In the genomic region with DNA sequence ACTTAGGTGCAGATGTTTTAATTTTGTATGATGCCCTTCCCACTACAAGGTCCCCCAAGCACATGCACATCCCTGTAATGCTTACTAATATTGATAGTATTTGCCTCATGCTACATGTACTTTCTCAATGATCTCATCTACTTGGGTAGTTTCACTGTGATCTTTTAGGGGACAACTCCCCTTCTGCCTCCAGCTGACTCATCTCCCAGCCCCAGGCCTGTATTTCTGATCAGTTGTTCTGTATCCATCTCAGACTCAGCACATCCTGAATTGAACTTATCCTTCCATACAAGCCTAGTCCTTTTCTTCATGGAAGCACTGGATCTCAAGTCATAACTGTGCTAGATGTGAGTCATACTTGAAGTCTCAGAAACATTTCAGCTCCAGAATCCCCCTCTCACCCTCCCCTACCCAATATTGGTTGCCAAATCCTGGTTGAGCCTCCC, we compare ENCODE assay signal across 8 cellular contexts. TPM values are rescaled to one million over a fixed set of nuclear protein-coding genes. Genes with fewer than 3 reads are reported as not detected.
DNase-seq lines count a peak whose midpoint lies in the region; ATAC-seq and TF ChIP-seq lines count a peak whose summit lies in the region.

No MANE protein-coding gene starts in this region.

- no peak for ATAC-seq in left ventricle myocardium superior

- TF ChIP-seq POLR2A in NB4 (IDR thresholded peaks at IDR 0.05; ENCODE audit: extremely low read depth, insufficient read length): no peak

- peaks cover 24% of the 10 kb centered on the region for H3K4me1 Mint-ChIP-seq in HFFc6 (ENCODE audit: low read depth)

- peak overlapping the region; percentile 73 for H3K27ac Mint-ChIP-seq in HFFc6

- H3K4me3 Mint-ChIP-seq in HFFc6: peak overlapping the region; percentile 11; the same call in 1 of the 2 replicates

- H3K36me3 ChIP-seq in H7 (replicated peaks; ENCODE audit: control insufficient read depth, insufficient read depth, low read length): no peaks in the 10 kb centered on the region

- H3K27me3 ChIP-seq in H7 (ENCODE audit: control insufficient read depth, insufficient read depth, low read length): no peaks in the 10 kb centered on the region

- TF ChIP-seq CTCF in HFFc6 (IDR thresholded peaks at IDR 0.05) (no peak), NB4 (IDR thresholded peaks at IDR 0.05; ENCODE audit: low read depth, low read length) (no peak)

- H3K4me3 ChIP-seq in NB4 (ENCODE audit: low read depth, low read length) (no peak overlapping the region), H7 (ENCODE audit: insufficient read depth, low read depth, low read length) (no peak overlapping the region)

- no peaks in the 10 kb centered on the region for H3K36me3 Mint-ChIP-seq in HFFc6 (ENCODE audit: low read depth)

- peak; percentile 60 for DNase-seq in activated CD4-positive, alpha-beta T cell treated with anti-CD3 and anti-CD28 coated beads for 48 hours
- DNase-seq in activated CD4-positive, alpha-beta T cell treated with anti-CD3 and anti-CD28 coated beads, Interleukin-2, amount 50 U/mL, for 1 hour: no peak
- DNase-seq in HFFc6: peak; percentile 45
- peak; percentile 28 for DNase-seq in NB4 (ENCODE audit: low read depth)
- peak; percentile 24 to 32 for DNase-seq in stimulated activated CD4-positive, alpha-beta T cell treated with anti-CD3 and anti-CD28 coated beads, Interleukin-2, amount 100 ng/mL, for 24 hours
- DNase-seq in left ventricle myocardium superior: no peak
- DNase-seq in H7: no peak
- DNase-seq in iPS-NIHi7 (ENCODE audit: extremely low spot score): no peak

- no peaks in the 10 kb centered on the region for H3K9me3 Mint-ChIP-seq in HFFc6

- H3K27me3 Mint-ChIP-seq in HFFc6 (ENCODE audit: insufficient read depth): no peaks in the 10 kb centered on the region

- intact Hi-C loops in left ventricle myocardium superior (cut with micrococcal nuclease): no loop called here

RNA-seq across cellular contexts. Expression of gene INTS6, which starts 49.4 kb away (rescaled TPM):
- total RNA-seq in HFFc6 (2021; fragmentation: NEBNext Ultra II Directional; extraction: Animal tissue kit (Norgen Biotek cat#: 25700)): 10 to 100 TPM; 32.4 to 38.6 (median 33.5) TPM
- 23.5 TPM for total RNA-seq in left ventricle myocardium superior
- total RNA-seq in H7 (2014; rRNA removed; shearing (Covaris generic)): 24.9 and 30.4 TPM in 2 replicates

Comparison
In these comparisons a context has a peak if more than half of its experiments do, and no peak if none do; other contexts are left out.
1. DNase-seq: peak in activated CD4-positive, alpha-beta T cell treated with anti-CD3 and anti-CD28 coated beads for 48 hours (single experiment), HFFc6 (single experiment), NB4 (single experiment) and stimulated activated CD4-positive, alpha-beta T cell treated with anti-CD3 and anti-CD28 coated beads, Interleukin-2, amount 100 ng/mL, for 24 hours (2 of 2); none in activated CD4-positive, alpha-beta T cell treated with anti-CD3 and anti-CD28 coated beads, Interleukin-2, amount 50 U/mL, for 1 hour (single experiment), left ventricle myocardium superior (single experiment), H7 (single experiment) and iPS-NIHi7 (single experiment).